In genomic region chr9:13351768-13352386, GRCh38 we compare ENCODE assay signal across 1 cellular context.
TF ChIP-seq lines count a peak whose summit lies in the region.

No MANE protein-coding gene starts in this region.

TF ChIP-seq in GM12878, 131 proteins besides CTCF, POLR2A, EP300 and RAD21 (continued from another document):
- TF ChIP-seq PBX3 (IDR thresholded peaks at IDR 0.05; ENCODE audit: insufficient replicate concordance, low read depth, low read length) = no peak
- no peak for TF ChIP-seq NRF1 (conservative IDR thresholded peaks at IDR 0.05; ENCODE audit: low read depth, low read length)
